Comparison of ENCODE assay signal across 8 cellular contexts in the genomic region with DNA sequence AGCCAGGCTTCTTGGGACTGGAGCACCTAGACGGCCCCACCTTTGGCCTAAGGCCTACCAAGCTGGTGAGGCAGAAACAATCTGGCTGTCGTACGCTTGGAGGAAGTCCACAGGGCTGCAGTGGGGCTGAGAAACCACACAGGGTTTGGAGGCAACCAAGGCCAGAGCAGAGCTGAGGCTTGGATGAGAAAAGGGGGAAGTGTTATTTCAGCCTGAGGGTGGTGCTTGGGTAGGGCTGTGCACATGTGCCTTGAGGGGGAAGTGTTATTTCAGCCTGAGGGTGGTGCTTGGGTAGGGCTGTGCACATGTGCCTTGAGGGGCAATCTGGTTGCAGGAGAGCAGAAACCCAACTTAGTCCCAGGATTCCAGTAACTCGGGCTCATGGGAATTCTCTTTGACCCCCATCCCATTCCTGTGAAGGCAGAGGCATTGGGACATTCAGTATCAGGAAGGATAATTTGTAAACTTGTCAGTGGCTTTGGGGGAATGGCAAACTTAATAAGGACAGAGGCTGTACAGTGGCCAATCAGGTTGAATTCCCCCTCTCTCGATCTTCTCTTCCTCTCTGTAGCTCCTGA. TPM values are rescaled to one million over a fixed set of nuclear protein-coding genes. Genes with fewer than 3 reads are reported as not detected.
DNase-seq lines count a peak whose midpoint lies in the region; ATAC-seq and TF ChIP-seq lines count a peak whose summit lies in the region.

No MANE protein-coding gene starts in this region.

- DNase-seq in CD1c-positive myeloid dendritic cell (ENCODE audit: extremely low spot score) (peak; percentile 79), RPMI8226 (peak; percentile 91), epithelial cell of proximal tubule (ENCODE audit: low read depth) (no peak), pons (ENCODE audit: low spot score) (peak; percentile 46), NCI-H1694 (lab: John Stamatoyannopoulos, UW) (no peak), DMS79 (lab: John Stamatoyannopoulos, UW) (no peak)

- peak overlapping the region; percentile 80 for H3K4me3 ChIP-seq in epithelial cell of proximal tubule (ENCODE audit: low read depth, low read length)

- no peak for TF ChIP-seq CTCF in epithelial cell of proximal tubule (conservative IDR thresholded peaks at IDR 0.05; ENCODE audit: low read depth, low read length)

- ATAC-seq in GM19025 (IDR thresholded peaks at IDR 0.05; ENCODE audit: low read depth, unreplicated experiment) (peak; percentile 30), HG03095 (IDR thresholded peaks at IDR 0.05; ENCODE audit: unreplicated experiment) (peak; percentile 56)

RNA-seq across cellular contexts. Expression of gene FBXO41, which starts 1.0 kb away (rescaled TPM):
- 2.4 and 4.5 TPM in 2 replicates for total RNA-seq in epithelial cell of proximal tubule

RNA-seq across cellular contexts. Expression of gene EGR4, which starts 8.1 kb away (rescaled TPM):
- 0.07 TPM in 1 of 2 replicates, not detected in the other for total RNA-seq in epithelial cell of proximal tubule

RNA-seq across cellular contexts. Expression of gene CCT7, which starts 51.1 kb away (rescaled TPM):
- 393 and 559 TPM in 2 replicates for total RNA-seq in epithelial cell of proximal tubule

RNA-seq across cellular contexts. Expression of gene PRADC1, which starts 52.2 kb away (rescaled TPM):
- total RNA-seq in epithelial cell of proximal tubule: 5.0 and 22.3 TPM in 2 replicates

Comparison
In these comparisons a context has a peak if more than half of its experiments do, and no peak if none do; other contexts are left out.
1. DNase-seq: peak in CD1c-positive myeloid dendritic cell (single experiment), RPMI8226 (single experiment) and pons (single experiment); none in epithelial cell of proximal tubule (single experiment), NCI-H1694 (single experiment) and DMS79 (single experiment).